17 cellular contexts compared by ENCODE assay signal in genomic region chr6:39188577-39188976, GRCh38. TPM values are rescaled to one million over a fixed set of nuclear protein-coding genes. Genes with fewer than 3 reads are reported as not detected.
DNase-seq lines count a peak whose midpoint lies in the region; TF ChIP-seq lines count a peak whose summit lies in the region.
"Had no signal": no experiment of that assay in that cellular context is flagged by ENCODE, and none has a peak within 500 bp of the region (broad histone marks: within the 10 kb centered on the region; RNA-seq: fewer than 3 reads in every experiment).

No MANE protein-coding gene starts in this region.

- TF ChIP-seq CTCF in WERI-Rb-1 (IDR thresholded peaks at IDR 0.05; ENCODE audit: low read depth, low read length) (no peak), stomach (IDR thresholded peaks at IDR 0.05) (no peak)

- TF ChIP-seq POLR2A in stomach (IDR thresholded peaks at IDR 0.05) = no peak

- peaks cover 0 to 51% (median 35%) of the 10 kb centered on the region in 4 donors for H3K4me1 ChIP-seq in stomach
- H3K4me1 ChIP-seq: HAP-1 had no signal

- H3K4me3 ChIP-seq in WERI-Rb-1 (ENCODE audit: low read depth, low read length) (no peak overlapping the region), stomach (no peak overlapping the region)
- H3K4me3 ChIP-seq: HAP-1 had no signal

- H3K4me3 Mint-ChIP-seq in activated naive CD4-positive, alpha-beta T cell treated with anti-CD3 and anti-CD28 coated beads, Interleukin-2, amount 10 ng/mL, durations not matched to agents 7 days and 5 days = no peak overlapping the region
- H3K4me3 Mint-ChIP-seq in dendritic cell treated with granulocyte-macrophage colony-stimulating factor and Interleukin-4, amounts not matched to agents 40 ng/mL and 50 ng/mL, for 4 days = no peak overlapping the region
- H3K4me3 Mint-ChIP-seq: brain; stimulated activated naive CD8-positive, alpha-beta T cell treated with anti-CD3 and anti-CD28 coated beads, Interleukin-15, Interleukin-2, amounts not matched to agents 100 ng/mL and 50 ng/mL, for 24 hours; T-cell had no signal

- peaks cover 3% of the 10 kb centered on the region for H3K36me3 Mint-ChIP-seq in activated naive CD4-positive, alpha-beta T cell treated with anti-CD3 and anti-CD28 coated beads, Interleukin-2, amount 10 ng/mL, durations not matched to agents 7 days and 5 days
- H3K36me3 Mint-ChIP-seq in dendritic cell treated with granulocyte-macrophage colony-stimulating factor and Interleukin-4, amounts not matched to agents 40 ng/mL and 50 ng/mL, for 4 days (ENCODE audit: low read depth) = no peaks in the 10 kb centered on the region
- H3K36me3 Mint-ChIP-seq: brain had no signal

- H3K9me3 ChIP-seq in WERI-Rb-1 (ENCODE audit: severe bottlenecking) = no peaks in the 10 kb centered on the region
- H3K9me3 ChIP-seq in stomach = no peaks in the 10 kb centered on the region
- H3K9me3 ChIP-seq: HAP-1 had no signal

- H3K27me3 Mint-ChIP-seq in activated naive CD4-positive, alpha-beta T cell treated with anti-CD3 and anti-CD28 coated beads, Interleukin-2, amount 10 ng/mL, durations not matched to agents 7 days and 5 days = no peaks in the 10 kb centered on the region
- no peaks in the 10 kb centered on the region for H3K27me3 Mint-ChIP-seq in dendritic cell treated with granulocyte-macrophage colony-stimulating factor and Interleukin-4, amounts not matched to agents 40 ng/mL and 50 ng/mL, for 4 days
- H3K27me3 Mint-ChIP-seq: brain; stimulated activated naive CD8-positive, alpha-beta T cell treated with anti-CD3 and anti-CD28 coated beads, Interleukin-15, Interleukin-2, amounts not matched to agents 100 ng/mL and 50 ng/mL, for 24 hours; T-cell had no signal

- 60 to 73% (median 62%) methylated on average over 7 of the region's 7 CpGs for WGBS in stomach, 5 donors

- H3K27ac Mint-ChIP-seq in activated naive CD4-positive, alpha-beta T cell treated with anti-CD3 and anti-CD28 coated beads, Interleukin-2, amount 10 ng/mL, durations not matched to agents 7 days and 5 days = no peak overlapping the region
- peak overlapping the region; percentile 16 for H3K27ac Mint-ChIP-seq in dendritic cell treated with granulocyte-macrophage colony-stimulating factor and Interleukin-4, amounts not matched to agents 40 ng/mL and 50 ng/mL, for 4 days
- H3K27ac Mint-ChIP-seq: stimulated activated naive CD8-positive, alpha-beta T cell treated with anti-CD3 and anti-CD28 coated beads, Interleukin-15, Interleukin-2, amounts not matched to agents 100 ng/mL and 50 ng/mL, for 24 hours; T-cell had no signal

- peak overlapping the region; percentile 14; the same call in 1 of the 2 replicates for H3K27ac ChIP-seq in WERI-Rb-1
- peak overlapping the region in 4 of 5 donors; percentile 29 to 78 (median 60) for H3K27ac ChIP-seq in stomach

- H3K4me1 Mint-ChIP-seq in activated naive CD4-positive, alpha-beta T cell treated with anti-CD3 and anti-CD28 coated beads, Interleukin-2, amount 10 ng/mL, durations not matched to agents 7 days and 5 days = peaks cover 14% of the 10 kb centered on the region
- peaks cover 24% of the 10 kb centered on the region for H3K4me1 Mint-ChIP-seq in dendritic cell treated with granulocyte-macrophage colony-stimulating factor and Interleukin-4, amounts not matched to agents 40 ng/mL and 50 ng/mL, for 4 days (ENCODE audit: low read depth)

- intact Hi-C loops in dendritic cell treated with granulocyte-macrophage colony-stimulating factor and Interleukin-4, amounts not matched to agents 40 ng/mL and 50 ng/mL, for 4 days (cut with micrococcal nuclease) = no loop called here
- intact Hi-C loops in stomach (cut with DNase I; ENCODE audit: low total_unique reads) = no loop called here

- CTCF ChIA-PET in activated naive CD4-positive, alpha-beta T cell treated with anti-CD3 and anti-CD28 coated beads, Interleukin-2, amount 10 ng/mL, durations not matched to agents 7 days and 5 days (lab: Charles Lee) = no interaction called here

- peak; percentile 29 for DNase-seq in activated naive CD4-positive, alpha-beta T cell treated with anti-CD3 and anti-CD28 coated beads, Interleukin-2, amount 10 ng/mL, durations not matched to agents 7 days and 5 days
- DNase-seq in activated naive CD4-positive, alpha-beta T cell treated with anti-CD3 and anti-CD28 coated beads, Interleukin-2, amount 50 U/mL, for 16 hours = no peak
- DNase-seq in WERI-Rb-1 (no peak), stomach (no peak), NCI-H2081 treated with DMSO at 0.1 percent for 48 hours (lab: John Stamatoyannopoulos, UW) (no peak), NCI-H1092 treated with DMSO at 0.1 percent for 48 hours (lab: John Stamatoyannopoulos, UW) (no peak), DMS 273 treated with DMSO at 0.1 percent for 48 hours (lab: John Stamatoyannopoulos, UW) (no peak)
- DNase-seq: activated effector memory CD4-positive, alpha-beta T cell treated with anti-CD3 and anti-CD28 coated beads, Interleukin-2, amount 50 U/mL, for 16 hours; MM.1S; NCI-H82; T-cell had no signal

- TF ChIP-seq EP300 in stomach (IDR thresholded peaks at IDR 0.05) = no peak

- H3K9me3 Mint-ChIP-seq in activated naive CD4-positive, alpha-beta T cell treated with anti-CD3 and anti-CD28 coated beads, Interleukin-2, amount 10 ng/mL, durations not matched to agents 7 days and 5 days = no peaks in the 10 kb centered on the region
- H3K9me3 Mint-ChIP-seq in dendritic cell treated with granulocyte-macrophage colony-stimulating factor and Interleukin-4, amounts not matched to agents 40 ng/mL and 50 ng/mL, for 4 days = no peaks in the 10 kb centered on the region
- H3K9me3 Mint-ChIP-seq: stimulated activated naive CD8-positive, alpha-beta T cell treated with anti-CD3 and anti-CD28 coated beads, Interleukin-15, Interleukin-2, amounts not matched to agents 100 ng/mL and 50 ng/mL, for 24 hours; T-cell had no signal

- no peaks in the 10 kb centered on the region for H3K36me3 ChIP-seq in WERI-Rb-1
- H3K36me3 ChIP-seq in stomach = peaks cover under 1 to 36% (median 15%) of the 10 kb centered on the region in 4 donors
- H3K36me3 ChIP-seq: HAP-1 had no signal

- H3K27me3 ChIP-seq in WERI-Rb-1 (ENCODE audit: insufficient read depth, low read depth, severe bottlenecking) (no peaks in the 10 kb centered on the region), stomach (no peaks in the 10 kb centered on the region)

RNA-seq across cellular contexts. Expression of gene KCNK5, which starts 40.7 kb away (rescaled TPM):
- total RNA-seq in stomach = 10 to 100 TPM in 4 of 5 donors, 1 to 10 TPM in 1; 6.7 to 30.7 (median 15.8) TPM
- polyA plus RNA-seq in stomach = 1 to 10 TPM; 4.9 to 6.0 (median 5.3) TPM
- total RNA-seq: osteocyte had no signal
- polyA plus RNA-seq: keratinocyte had no signal
